Comparison of ENCODE assay signal across 26 cellular contexts in the genomic region with DNA sequence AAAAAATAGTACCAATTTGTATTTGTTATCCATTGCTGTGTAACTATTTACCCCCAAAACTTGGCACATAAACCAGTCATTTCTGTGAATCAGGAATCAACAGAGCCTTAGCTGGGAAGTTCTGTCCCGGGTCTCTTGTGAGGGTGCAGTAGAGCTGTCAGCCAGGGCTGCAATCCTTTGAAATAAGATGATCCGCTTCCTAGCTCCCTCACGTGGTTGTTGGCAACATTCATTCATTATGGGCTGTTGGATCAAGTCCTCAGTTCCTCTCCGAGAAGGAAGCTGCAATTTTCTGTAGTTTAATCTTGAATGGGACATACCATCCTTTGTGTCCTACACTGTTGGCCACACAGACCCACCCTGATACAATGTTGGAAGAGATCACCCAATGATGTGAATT.
"Had no signal": no experiment of that assay in that cellular context is flagged by ENCODE, and none has a peak within 500 bp of the region (broad histone marks: within the 10 kb centered on the region; RNA-seq: fewer than 3 reads in every experiment).

No MANE protein-coding gene starts in this region.

- DNase-seq: activated CD4-positive, alpha-beta memory T cell treated with anti-CD3 and anti-CD28 coated beads, Interleukin-2, amount 10 ng/mL, durations not matched to agents 7 days and 5 days; activated CD4-positive, alpha-beta T cell treated with anti-CD3 and anti-CD28 coated beads for 36 hours; activated CD4-positive, alpha-beta T cell treated with anti-CD3 and anti-CD28 coated beads, Interleukin-2, amount 50 U/mL, for 1 hour; activated CD8-positive, alpha-beta memory T cell treated with anti-CD3 and anti-CD28 coated beads, Interleukin-2, amount 50 U/mL, for 4 hours; activated gamma-delta T cell treated with Interleukin-2 at 50 U/mL for 16 hours; activated naive CD4-positive, alpha-beta T cell treated with anti-CD3 and anti-CD28 coated beads, Interleukin-2, amount 10 ng/mL, durations not matched to agents 7 days and 5 days; activated naive CD8-positive, alpha-beta T cell treated with anti-CD3 and anti-CD28 coated beads, Interleukin-2, amount 10 ng/mL, durations not matched to agents 7 days and 5 days; activated T-cell treated with anti-CD3 and anti-CD28 coated beads, Interleukin-2, amount 50 U/mL, for 72 hours; adrenal gland; aorta; central memory CD4-positive, alpha-beta T cell; Karpas-422; MM.1S; NCI-H1105; NCI-H1436; NCI-H1694 treated with DMSO at 0.1 percent for 48 hours; NCI-H2029 treated with DMSO at 0.1 percent for 48 hours; NCI-H345; NCI-H510A; NCI-H526 treated with DMSO at 0.1 percent for 48 hours; SIG-M5; T-cell; T-helper 2 cell; T1000 had no signal

- H3K27me3 ChIP-seq: adrenal gland, breast epithelium had no signal

- H3K27ac ChIP-seq: adrenal gland, breast epithelium, SK-N-MC had no signal

- ATAC-seq: activated CD4-positive, alpha-beta T cell treated with anti-CD3 and anti-CD28 coated beads for 36 hours; activated T-cell treated with anti-CD3 and anti-CD28 coated beads, Interleukin-2, amount 50 U/mL, for 72 hours; T-cell had no signal

- H3K9me3 ChIP-seq: adrenal gland, breast epithelium had no signal

- H3K4me1 ChIP-seq: adrenal gland, breast epithelium had no signal

- H3K4me3 ChIP-seq: adrenal gland, breast epithelium, SK-N-MC had no signal

- H3K36me3 ChIP-seq: adrenal gland, breast epithelium had no signal
